1 cellular context compared by ENCODE assay signal in the genomic region with DNA sequence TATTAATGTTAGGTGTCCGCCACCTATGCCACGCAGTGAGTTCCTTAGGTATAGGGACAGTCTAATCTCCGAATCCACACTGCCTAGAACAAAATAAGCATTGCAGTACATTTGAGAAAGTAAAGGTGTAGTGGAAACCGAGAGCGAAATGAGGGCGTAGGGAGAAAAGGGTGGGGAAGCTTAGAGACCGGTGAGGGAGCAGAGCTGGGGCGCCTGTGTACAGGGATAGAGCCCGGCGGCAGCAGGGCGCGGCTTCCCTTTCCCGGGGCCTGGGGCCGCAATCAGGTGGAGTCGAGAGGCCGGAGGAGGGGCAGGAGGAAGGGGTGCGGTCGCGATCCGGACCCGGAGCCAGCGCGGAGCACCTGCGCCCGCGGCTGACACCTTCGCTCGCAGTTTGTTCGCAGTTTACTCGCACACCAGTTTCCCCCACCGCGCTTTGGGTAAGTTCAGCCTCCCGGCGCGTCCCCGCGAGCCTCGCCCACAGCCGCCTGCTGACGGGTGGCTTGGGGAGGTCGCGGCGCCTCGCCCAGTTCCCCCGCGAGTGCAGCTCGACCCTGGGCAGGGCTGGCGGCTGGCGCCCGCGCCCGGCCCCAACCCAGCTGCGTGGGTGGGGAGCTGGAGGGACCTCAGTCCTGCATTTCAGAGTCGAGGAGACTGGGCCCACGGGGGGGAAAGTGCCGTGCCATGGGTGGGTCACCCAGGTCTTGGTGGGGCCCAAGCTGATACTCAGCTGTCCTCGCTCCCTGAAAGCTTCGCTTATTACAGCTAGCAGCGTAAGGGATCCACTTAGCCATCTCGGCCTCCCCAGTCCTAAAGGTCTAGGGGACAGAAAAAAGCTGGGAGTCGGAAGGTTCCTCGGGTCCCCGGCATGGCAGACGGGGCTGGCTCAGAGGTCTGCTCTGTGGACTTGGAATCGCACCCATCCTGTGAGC.
TF ChIP-seq lines count a peak whose summit lies in the region.

A gene with protein sequence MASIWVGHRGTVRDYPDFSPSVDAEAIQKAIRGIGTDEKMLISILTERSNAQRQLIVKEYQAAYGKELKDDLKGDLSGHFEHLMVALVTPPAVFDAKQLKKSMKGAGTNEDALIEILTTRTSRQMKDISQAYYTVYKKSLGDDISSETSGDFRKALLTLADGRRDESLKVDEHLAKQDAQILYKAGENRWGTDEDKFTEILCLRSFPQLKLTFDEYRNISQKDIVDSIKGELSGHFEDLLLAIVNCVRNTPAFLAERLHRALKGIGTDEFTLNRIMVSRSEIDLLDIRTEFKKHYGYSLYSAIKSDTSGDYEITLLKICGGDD (plus strand): TSS at position 351 of the 932 bp plus-strand sequence. CDS start 2,704 bp downstream, outside the sequence.

TF ChIP-seq in GM23338, 12 proteins besides CTCF, POLR2A, EP300 and RAD21:
- TF ChIP-seq, protein P1, sequence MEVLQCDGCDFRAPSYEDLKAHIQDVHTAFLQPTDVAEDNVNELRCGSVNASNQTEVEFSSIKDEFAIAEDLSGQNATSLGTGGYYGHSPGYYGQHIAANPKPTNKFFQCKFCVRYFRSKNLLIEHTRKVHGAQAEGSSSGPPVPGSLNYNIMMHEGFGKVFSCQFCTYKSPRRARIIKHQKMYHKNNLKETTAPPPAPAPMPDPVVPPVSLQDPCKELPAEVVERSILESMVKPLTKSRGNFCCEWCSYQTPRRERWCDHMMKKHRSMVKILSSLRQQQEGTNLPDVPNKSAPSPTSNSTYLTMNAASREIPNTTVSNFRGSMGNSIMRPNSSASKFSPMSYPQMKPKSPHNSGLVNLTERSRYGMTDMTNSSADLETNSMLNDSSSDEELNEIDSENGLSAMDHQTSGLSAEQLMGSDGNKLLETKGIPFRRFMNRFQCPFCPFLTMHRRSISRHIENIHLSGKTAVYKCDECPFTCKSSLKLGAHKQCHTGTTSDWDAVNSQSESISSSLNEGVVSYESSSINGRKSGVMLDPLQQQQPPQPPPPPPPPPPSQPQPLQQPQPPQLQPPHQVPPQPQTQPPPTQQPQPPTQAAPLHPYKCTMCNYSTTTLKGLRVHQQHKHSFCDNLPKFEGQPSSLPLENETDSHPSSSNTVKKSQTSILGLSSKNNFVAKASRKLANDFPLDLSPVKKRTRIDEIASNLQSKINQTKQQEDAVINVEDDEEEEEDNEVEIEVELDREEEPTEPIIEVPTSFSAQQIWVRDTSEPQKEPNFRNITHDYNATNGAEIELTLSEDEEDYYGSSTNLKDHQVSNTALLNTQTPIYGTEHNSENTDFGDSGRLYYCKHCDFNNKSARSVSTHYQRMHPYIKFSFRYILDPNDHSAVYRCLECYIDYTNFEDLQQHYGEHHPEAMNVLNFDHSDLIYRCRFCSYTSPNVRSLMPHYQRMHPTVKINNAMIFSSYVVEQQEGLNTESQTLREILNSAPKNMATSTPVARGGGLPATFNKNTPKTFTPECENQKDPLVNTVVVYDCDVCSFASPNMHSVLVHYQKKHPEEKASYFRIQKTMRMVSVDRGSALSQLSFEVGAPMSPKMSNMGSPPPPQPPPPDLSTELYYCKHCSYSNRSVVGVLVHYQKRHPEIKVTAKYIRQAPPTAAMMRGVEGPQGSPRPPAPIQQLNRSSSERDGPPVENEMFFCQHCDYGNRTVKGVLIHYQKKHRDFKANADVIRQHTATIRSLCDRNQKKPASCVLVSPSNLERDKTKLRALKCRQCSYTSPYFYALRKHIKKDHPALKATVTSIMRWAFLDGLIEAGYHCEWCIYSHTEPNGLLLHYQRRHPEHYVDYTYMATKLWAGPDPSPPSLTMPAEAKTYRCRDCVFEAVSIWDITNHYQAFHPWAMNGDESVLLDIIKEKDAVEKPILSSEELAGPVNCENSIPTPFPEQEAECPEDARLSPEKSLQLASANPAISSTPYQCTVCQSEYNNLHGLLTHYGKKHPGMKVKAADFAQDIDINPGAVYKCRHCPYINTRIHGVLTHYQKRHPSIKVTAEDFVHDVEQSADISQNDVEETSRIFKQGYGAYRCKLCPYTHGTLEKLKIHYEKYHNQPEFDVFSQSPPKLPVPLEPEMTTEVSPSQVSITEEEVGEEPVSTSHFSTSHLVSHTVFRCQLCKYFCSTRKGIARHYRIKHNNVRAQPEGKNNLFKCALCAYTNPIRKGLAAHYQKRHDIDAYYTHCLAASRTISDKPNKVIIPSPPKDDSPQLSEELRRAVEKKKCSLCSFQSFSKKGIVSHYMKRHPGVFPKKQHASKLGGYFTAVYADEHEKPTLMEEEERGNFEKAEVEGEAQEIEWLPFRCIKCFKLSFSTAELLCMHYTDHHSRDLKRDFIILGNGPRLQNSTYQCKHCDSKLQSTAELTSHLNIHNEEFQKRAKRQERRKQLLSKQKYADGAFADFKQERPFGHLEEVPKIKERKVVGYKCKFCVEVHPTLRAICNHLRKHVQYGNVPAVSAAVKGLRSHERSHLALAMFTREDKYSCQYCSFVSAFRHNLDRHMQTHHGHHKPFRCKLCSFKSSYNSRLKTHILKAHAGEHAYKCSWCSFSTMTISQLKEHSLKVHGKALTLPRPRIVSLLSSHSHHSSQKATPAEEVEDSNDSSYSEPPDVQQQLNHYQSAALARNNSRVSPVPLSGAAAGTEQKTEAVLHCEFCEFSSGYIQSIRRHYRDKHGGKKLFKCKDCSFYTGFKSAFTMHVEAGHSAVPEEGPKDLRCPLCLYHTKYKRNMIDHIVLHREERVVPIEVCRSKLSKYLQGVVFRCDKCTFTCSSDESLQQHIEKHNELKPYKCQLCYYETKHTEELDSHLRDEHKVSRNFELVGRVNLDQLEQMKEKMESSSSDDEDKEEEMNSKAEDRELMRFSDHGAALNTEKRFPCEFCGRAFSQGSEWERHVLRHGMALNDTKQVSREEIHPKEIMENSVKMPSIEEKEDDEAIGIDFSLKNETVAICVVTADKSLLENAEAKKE (CRISPR knock-in tag; IDR thresholded peaks at IDR 0.05): no peak
- TF ChIP-seq NANOG (IDR thresholded peaks at IDR 0.05; ENCODE audit: borderline replicate concordance) (no peak), POLR2AphosphoS5 (IDR thresholded peaks at IDR 0.05; ENCODE audit: low read depth) (no peak)
